ENCODE assay signal across 1 cellular context in genomic region chr9:98950262-98950661, GRCh38.
TF ChIP-seq lines count a peak whose summit lies in the region.

No MANE protein-coding gene starts in this region.

TF ChIP-seq in HEK293, 187 proteins besides CTCF, POLR2A, EP300 and RAD21 (continued from another document):
- no peak for TF ChIP-seq PRDM2 (tag by site-specific recombination; IDR thresholded peaks at IDR 0.05; ENCODE audit: borderline replicate concordance)
- no peak for TF ChIP-seq ZNF214 (tag by site-specific recombination; IDR thresholded peaks at IDR 0.05; ENCODE audit: borderline replicate concordance)
- TF ChIP-seq ZBTB48 (tag by site-specific recombination; IDR thresholded peaks at IDR 0.05): no peak
